8 cellular contexts compared by ENCODE assay signal in the genomic region with DNA sequence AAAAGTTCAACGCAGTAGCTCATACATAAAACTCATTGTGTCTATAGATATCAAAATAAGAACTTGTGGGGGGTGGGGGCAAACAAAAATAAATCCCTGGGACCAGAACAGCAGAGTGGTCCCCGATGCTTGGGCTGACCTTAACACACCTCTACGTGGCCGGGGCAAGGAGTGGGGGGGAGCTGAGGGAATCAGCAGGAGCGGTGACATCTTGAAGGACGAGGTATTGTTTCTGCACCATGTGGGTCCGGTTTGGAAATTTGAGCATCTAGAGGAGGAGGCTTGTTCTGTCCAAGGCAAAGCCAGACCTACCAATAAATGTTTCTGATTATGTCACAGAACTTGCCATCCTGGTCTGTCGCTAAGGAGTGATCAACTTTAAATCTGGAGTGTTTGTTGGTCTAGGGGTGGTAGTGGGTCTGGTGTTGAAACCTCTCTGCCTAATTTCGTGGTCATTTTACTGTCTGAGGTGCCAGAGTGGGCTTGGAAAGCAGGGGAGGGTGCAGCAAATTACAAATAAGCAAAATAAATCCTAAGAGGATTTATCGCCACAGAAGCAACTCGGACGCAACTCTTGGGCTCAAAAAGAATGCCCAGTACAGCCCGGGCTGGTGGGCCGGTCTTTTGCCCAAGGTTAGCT. TPM values are rescaled to one million over a fixed set of nuclear protein-coding genes. Genes with fewer than 3 reads are reported as not detected.
DNase-seq lines count a peak whose midpoint lies in the region; ATAC-seq and TF ChIP-seq lines count a peak whose summit lies in the region.

No MANE protein-coding gene starts in this region.

- no TSS peak for BruUV-seq in Panc1 (replicated peaks; lab: Mats Ljungman, UMichigan)

- no peaks in the 10 kb centered on the region for H3K27me3 ChIP-seq in Panc1 (ENCODE audit: control insufficient read depth, insufficient read depth, low read length)

- POLR2A ChIA-PET in Panc1 (lab: Charles Lee) = no interaction called here

- DNase-seq in Caki2 (ENCODE audit: low read depth) (peak; percentile 1), Panc1 (ENCODE audit: low read depth, low spot score) (no peak), endothelial cell (ENCODE audit: low spot score) (no peak), omental fat pad (ENCODE audit: low spot score) (no peak), NCI-H187 treated with DMSO at 0.1 percent for 48 hours (lab: John Stamatoyannopoulos, UW) (no peak), NCI-H1930 (lab: John Stamatoyannopoulos, UW) (no peak), NCI-H446 treated with DMSO at 0.1 percent for 48 hours (lab: John Stamatoyannopoulos, UW) (no peak)

- H3K36me3 ChIP-seq in Panc1 (ENCODE audit: control insufficient read depth, insufficient read depth, low read length) = no peaks in the 10 kb centered on the region; the same call in 1 of the 2 replicates

- TF ChIP-seq CTCF in Panc1 (IDR thresholded peaks at IDR 0.05) (no peak), endothelial cell (IDR thresholded peaks at IDR 0.05; ENCODE audit: unreplicated experiment) (no peak), omental fat pad (IDR thresholded peaks at IDR 0.05) (no peak)

- H3K4me1 Mint-ChIP-seq in endothelial cell (ENCODE audit: unreplicated experiment) = peaks cover 54% of the 10 kb centered on the region

- no peaks in the 10 kb centered on the region for H3K9me3 Mint-ChIP-seq in endothelial cell (ENCODE audit: unreplicated experiment)

- peaks cover 18% of the 10 kb centered on the region for H3K36me3 Mint-ChIP-seq in endothelial cell (ENCODE audit: low read depth, unreplicated experiment)

- CTCF ChIA-PET in Panc1 (lab: Charles Lee) = no interaction called here

- H3K4me1 ChIP-seq in Panc1 (ENCODE audit: control insufficient read depth, insufficient read depth, low read length) = peaks cover 14% of the 10 kb centered on the region

- H3K9me3 ChIP-seq in Panc1 (ENCODE audit: control insufficient read depth, insufficient read depth, low read depth, low read length) = no peaks in the 10 kb centered on the region

- no peak for ATAC-seq in Panc1
- ATAC-seq in omental fat pad (ENCODE audit: low FRiP score) = peak; percentile 13
- no peak for ATAC-seq in HG03520 (IDR thresholded peaks at IDR 0.05; ENCODE audit: unreplicated experiment)

- H3K27ac ChIP-seq in Panc1 (ENCODE audit: low read length) = peak overlapping the region; percentile 34; the same call in 1 of the 2 replicates

- H3K4me3 Mint-ChIP-seq in endothelial cell (ENCODE audit: unreplicated experiment) = peak overlapping the region; percentile 95

- in situ Hi-C loops in Caki2 (cut with HindIII; ENCODE audit: low pct_unique_long_range_greater_than_20kb, low sequenced_read_pairs) (no loop called here), Panc1 (cut with HindIII; ENCODE audit: low pct_unique_long_range_greater_than_20kb, low sequenced_read_pairs) (no loop called here)

- H3K27ac Mint-ChIP-seq in endothelial cell (ENCODE audit: unreplicated experiment) = peak overlapping the region; percentile 94

- intact Hi-C loops in Panc1 (cut with micrococcal nuclease; ENCODE audit: unreplicated experiment) = loop anchor here (10.0 kb wide), 2 partner anchors 73 to 227 kb away; no protein-coding TSS in a partner anchor

- peaks cover 30% of the 10 kb centered on the region for H3K27me3 Mint-ChIP-seq in endothelial cell (ENCODE audit: unreplicated experiment)

- H3K4me3 ChIP-seq in Panc1 (ENCODE audit: low read depth in 2 of 2, low read length in 2 of 2) = peak overlapping the region; percentile 60 to 74

RNA-seq across cellular contexts. Expression of a gene that starts 0.8 kb away (rescaled TPM):
- 4.6 and 31.6 TPM in 2 replicates for total RNA-seq in Caki2 (2014; rRNA removed; shearing (Covaris generic); ENCODE audit: low replicate concordance)
- total RNA-seq in Panc1 (2021; ENCODE audit: unreplicated experiment) (17.6 TPM), endothelial cell (ENCODE audit: unreplicated experiment) (108 TPM), omental fat pad (100 to 1,000 TPM in 1 of 4 donors, 10 to 100 TPM in 3; 47.2 to 105 (median 50.2) TPM)
- 11.6 TPM for polyA plus RNA-seq in Panc1 (2012; ENCODE audit: insufficient read length)
